ENCODE assay signal across 1 cellular context in genomic region chr2:234998404-234999211, GRCh38.
A peak's percentile ranks its signal among the peaks of the same experiment; 100 is the strongest.
TF ChIP-seq lines count a peak whose summit lies in the region.

No MANE protein-coding gene starts in this region.

TF ChIP-seq in HepG2, 621 proteins besides CTCF, POLR2A, EP300 and RAD21 (continued from another document and continues in another):
- TF ChIP-seq NR2C2 (CRISPR knock-in tag; IDR thresholded peaks at IDR 0.05; ENCODE audit: borderline replicate concordance) (peak; percentile 35; the same call in 1 of the 2 replicates), SYNCRIP (IDR thresholded peaks at IDR 0.05; ENCODE audit: insufficient read depth, low read depth, low read length) (no peak), ZNF335 (CRISPR knock-in tag; IDR thresholded peaks at IDR 0.05) (0 out of 2 replicates have a peak, but pooled peaks have one; percentile 39), CHCHD3 (CRISPR knock-in tag; IDR thresholded peaks at IDR 0.05) (no peak), MEF2D (CRISPR knock-in tag; IDR thresholded peaks at IDR 0.05) (peak; percentile 73; the same call in 1 of the 2 replicates), ZNF782 (CRISPR knock-in tag; IDR thresholded peaks at IDR 0.05; ENCODE audit: borderline replicate concordance) (no peak), AFF4 (CRISPR knock-in tag; IDR thresholded peaks at IDR 0.05) (0 out of 2 replicates have a peak, but pooled peaks have one; percentile 9), ZHX2 (IDR thresholded peaks at IDR 0.05; ENCODE audit: low read depth) (peak; percentile 87), ZHX2 (CRISPR knock-in tag; IDR thresholded peaks at IDR 0.05; ENCODE audit: borderline replicate concordance) (no peak), ZNF367 (CRISPR knock-in tag; IDR thresholded peaks at IDR 0.05; ENCODE audit: borderline replicate concordance) (no peak), ZNF383 (CRISPR knock-in tag; IDR thresholded peaks at IDR 0.05; ENCODE audit: borderline replicate concordance) (no peak), ZNF703 (CRISPR knock-in tag; IDR thresholded peaks at IDR 0.05; ENCODE audit: borderline replicate concordance) (no peak), KLF13 (CRISPR knock-in tag; IDR thresholded peaks at IDR 0.05) (no peak), ZNF546 (CRISPR knock-in tag; conservative IDR thresholded peaks at IDR 0.05) (no peak), ELF1 (CRISPR knock-in tag; IDR thresholded peaks at IDR 0.05) (no peak), AKAP8 (CRISPR knock-in tag; IDR thresholded peaks at IDR 0.05) (peak; percentile 85), PATZ1 (CRISPR knock-in tag; IDR thresholded peaks at IDR 0.05) (peak; percentile 69), RXRA (CRISPR knock-in tag; IDR thresholded peaks at IDR 0.05) (peak; percentile 85), CBFB (CRISPR knock-in tag; IDR thresholded peaks at IDR 0.05) (peak; percentile 24; the same call in 1 of the 2 replicates), ZNF251 (CRISPR knock-in tag; IDR thresholded peaks at IDR 0.05) (no peak), ZNF564 (CRISPR knock-in tag; IDR thresholded peaks at IDR 0.05) (peak; percentile 35; the same call in 1 of the 2 replicates), POGK (CRISPR knock-in tag; conservative IDR thresholded peaks at IDR 0.05) (no peak), ERF (CRISPR knock-in tag; IDR thresholded peaks at IDR 0.05) (no peak), ZFP91 (CRISPR knock-in tag; IDR thresholded peaks at IDR 0.05; ENCODE audit: borderline replicate concordance) (peak; percentile 62; the same call in 1 of the 2 replicates), SMARCC2 (IDR thresholded peaks at IDR 0.05) (no peak), ZFP41 (CRISPR knock-in tag; IDR thresholded peaks at IDR 0.05; ENCODE audit: borderline replicate concordance) (0 out of 2 replicates have a peak, but pooled peaks have one; percentile 28), RARG (CRISPR knock-in tag; IDR thresholded peaks at IDR 0.05; ENCODE audit: low read depth) (no peak), GATAD2A (CRISPR knock-in tag; IDR thresholded peaks at IDR 0.05) (peak; percentile 81), ZNF576 (CRISPR knock-in tag; IDR thresholded peaks at IDR 0.05) (0 out of 2 replicates have a peak, but pooled peaks have one; percentile 52), CENPBD1 (CRISPR knock-in tag; IDR thresholded peaks at IDR 0.05; ENCODE audit: borderline replicate concordance, low read depth) (no peak), EED (CRISPR knock-in tag; IDR thresholded peaks at IDR 0.05) (no peak), ETV5 (CRISPR knock-in tag; IDR thresholded peaks at IDR 0.05; ENCODE audit: borderline replicate concordance) (no peak; the same call in 1 of the 2 replicates), ESRRA (CRISPR knock-in tag; IDR thresholded peaks at IDR 0.05; ENCODE audit: low read depth) (no peak; the same call in 1 of the 2 replicates), SOX6 (IDR thresholded peaks at IDR 0.05) (no peak), SOX6 (CRISPR knock-in tag; IDR thresholded peaks at IDR 0.05) (peak; percentile 86), HNRNPUL1 (IDR thresholded peaks at IDR 0.05; ENCODE audit: low read depth, low read length) (no peak), TRIM24 (CRISPR knock-in tag; IDR thresholded peaks at IDR 0.05) (no peak), NR2F1 (CRISPR knock-in tag; IDR thresholded peaks at IDR 0.05) (peak in 1 of 2 experiments; percentile 7; a peak in 1 of 4 replicates), ZNF468 (CRISPR knock-in tag; IDR thresholded peaks at IDR 0.05) (no peak), ZNF232 (CRISPR knock-in tag; IDR thresholded peaks at IDR 0.05; ENCODE audit: borderline replicate concordance) (no peak), E2F5 (CRISPR knock-in tag; conservative IDR thresholded peaks at IDR 0.05) (no peak), NFIC (IDR thresholded peaks at IDR 0.05; ENCODE audit: low read length) (0 out of 2 replicates have a peak, but pooled peaks have one; percentile 11), NR2F2 (IDR thresholded peaks at IDR 0.05; ENCODE audit: borderline replicate concordance, low read depth) (peak; percentile 33; the same call in 1 of the 2 replicates), SNAPC5 (CRISPR knock-in tag; IDR thresholded peaks at IDR 0.05; ENCODE audit: borderline replicate concordance) (no peak), POLR2AphosphoS5 (IDR thresholded peaks at IDR 0.05; ENCODE audit: low read depth, low read length) (no peak), CBX2 (IDR thresholded peaks at IDR 0.05; ENCODE audit: low read depth, low read length) (no peak), CBX2 (CRISPR knock-in tag; IDR thresholded peaks at IDR 0.05; ENCODE audit: low read depth) (no peak), SPEN (CRISPR knock-in tag; IDR thresholded peaks at IDR 0.05; ENCODE audit: low read depth) (peak; percentile 74), ZNF605 (CRISPR knock-in tag; IDR thresholded peaks at IDR 0.05) (peak; percentile 69), CENPX (CRISPR knock-in tag; IDR thresholded peaks at IDR 0.05) (no peak), PHF8 (CRISPR knock-in tag; IDR thresholded peaks at IDR 0.05) (no peak), ZFP37 (CRISPR knock-in tag; IDR thresholded peaks at IDR 0.05; ENCODE audit: borderline replicate concordance) (no peak), JUND (CRISPR knock-in tag; IDR thresholded peaks at IDR 0.05) (peak; percentile 15), ZNF558 (CRISPR knock-in tag; IDR thresholded peaks at IDR 0.05; ENCODE audit: borderline replicate concordance) (no peak), ZNF788 (CRISPR knock-in tag; IDR thresholded peaks at IDR 0.05; ENCODE audit: borderline replicate concordance) (no peak)
